ENCODE assay signal across 21 cellular contexts in the genomic region with DNA sequence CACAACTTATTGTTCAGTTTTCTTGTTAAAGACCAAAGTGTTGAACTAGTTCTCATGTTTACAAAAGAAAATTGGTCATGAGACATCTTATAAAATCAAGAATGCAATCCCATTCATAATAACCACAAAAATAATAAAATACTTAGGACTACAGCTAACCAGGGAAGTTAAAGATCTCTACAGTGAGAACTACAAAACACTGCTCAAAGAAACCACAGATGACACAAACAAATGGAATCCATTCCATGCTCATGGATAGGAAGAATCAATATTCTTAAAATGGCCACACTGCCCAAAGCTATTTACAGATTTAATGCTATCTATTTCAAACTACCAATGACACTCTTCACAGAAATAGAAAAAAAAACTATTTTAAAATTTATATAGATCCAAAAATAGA.
"Had no signal": no experiment of that assay in that cellular context is flagged by ENCODE, and none has a peak within 500 bp of the region (broad histone marks: within the 10 kb centered on the region; RNA-seq: fewer than 3 reads in every experiment).

No MANE protein-coding gene starts in this region.

- H3K27ac Mint-ChIP-seq: naive thymus-derived CD4-positive, alpha-beta T cell; nephron; neural progenitor cell; stimulated activated effector memory CD8-positive, alpha-beta T cell treated with anti-CD3 and anti-CD28 coated beads, Interleukin-12 subunit alpha, Interleukin-12 subunit beta, amount 100 ng/mL, for 72 hours had no signal

- H3K27ac ChIP-seq: dorsolateral prefrontal cortex, neural progenitor cell, prostate gland, right atrium auricular region, stomach, testis, tibial nerve, upper lobe of left lung had no signal

- H3K9me3 ChIP-seq: prostate gland, testis, upper lobe of left lung had no signal

- H3K9ac ChIP-seq: neural progenitor cell had no signal

- H3K36me3 Mint-ChIP-seq: naive thymus-derived CD4-positive, alpha-beta T cell; neural progenitor cell; stimulated activated effector memory CD8-positive, alpha-beta T cell treated with anti-CD3 and anti-CD28 coated beads, Interleukin-12 subunit alpha, Interleukin-12 subunit beta, amount 100 ng/mL, for 72 hours had no signal

- H3K9me3 Mint-ChIP-seq: neural progenitor cell had no signal

- FAIRE-seq: frontal cortex, kidney, urothelium cell line had no signal

- H3K4me1 ChIP-seq: neural progenitor cell, prostate gland, right atrium auricular region, stomach, testis, tibial nerve, upper lobe of left lung had no signal

- DNase-seq: dorsolateral prefrontal cortex; effector CD4-positive, alpha-beta T cell; hypothalamus; kidney; mesendoderm; midbrain; naive thymus-derived CD4-positive, alpha-beta T cell; stimulated activated CD4-positive, alpha-beta T cell treated with anti-CD3 and anti-CD28 coated beads, Interleukin-2, amount 100 ng/mL, for 24 hours; stimulated activated CD4-positive, alpha-beta T cell treated with anti-CD3 and anti-CD28 coated beads, Interleukin-4, amount 100 ng/mL, for 24 hours; stimulated activated naive CD4-positive, alpha-beta T cell treated with Interleukin-2 at 50 U/mL for 16 hours; stomach; testis; upper lobe of left lung had no signal

- H3K4me3 Mint-ChIP-seq: naive thymus-derived CD4-positive, alpha-beta T cell; nephron; neural progenitor cell; stimulated activated effector memory CD8-positive, alpha-beta T cell treated with anti-CD3 and anti-CD28 coated beads, Interleukin-12 subunit alpha, Interleukin-12 subunit beta, amount 100 ng/mL, for 72 hours had no signal

- H3K4me2 ChIP-seq: neural progenitor cell had no signal

- H3K27me3 ChIP-seq: dorsolateral prefrontal cortex, neural progenitor cell, right atrium auricular region, stomach, testis, tibial nerve, upper lobe of left lung had no signal

- H3K36me3 ChIP-seq: neural progenitor cell, prostate gland, right atrium auricular region, stomach, tibial nerve, upper lobe of left lung had no signal

- H3K27me3 Mint-ChIP-seq: naive thymus-derived CD4-positive, alpha-beta T cell had no signal

- H3K4me3 ChIP-seq: dorsolateral prefrontal cortex, neural progenitor cell, prostate gland, right atrium auricular region, stomach, testis, tibial nerve, upper lobe of left lung had no signal

- H2AFZ ChIP-seq: neural progenitor cell had no signal

- H3K4me1 Mint-ChIP-seq: naive thymus-derived CD4-positive, alpha-beta T cell; nephron; neural progenitor cell; stimulated activated effector memory CD8-positive, alpha-beta T cell treated with anti-CD3 and anti-CD28 coated beads, Interleukin-12 subunit alpha, Interleukin-12 subunit beta, amount 100 ng/mL, for 72 hours had no signal
